In genomic region chr1:95096218-95096841, GRCh38 we compare ENCODE assay signal across 16 cellular contexts. TPM values are rescaled to one million over a fixed set of nuclear protein-coding genes. Genes with fewer than 3 reads are reported as not detected.
DNase-seq lines count a peak whose midpoint lies in the region; ATAC-seq, FAIRE-seq and TF ChIP-seq lines count a peak whose summit lies in the region.
"Had no signal": no experiment of that assay in that cellular context is flagged by ENCODE, and none has a peak within 500 bp of the region (broad histone marks: within the 10 kb centered on the region; RNA-seq: fewer than 3 reads in every experiment).

No MANE protein-coding gene starts in this region.

- peak; percentile 42 for FAIRE-seq in GM12892 (lab: Jason Lieb, UNC)

- peaks cover 0 to 7% (median 0%) of the 10 kb centered on the region in 45 donors for H3K27me3 ChIP-seq in dorsolateral prefrontal cortex
- H3K27me3 ChIP-seq in heart right ventricle: no peaks in the 10 kb centered on the region
- H3K27me3 ChIP-seq: BE2C, ovary had no signal

- H3K4me3 ChIP-seq in dorsolateral prefrontal cortex (no peak overlapping the region), heart right ventricle (no peak overlapping the region)
- H3K4me3 ChIP-seq: lower lobe of right lung, ovary had no signal

- H3K36me3 ChIP-seq in heart right ventricle: no peaks in the 10 kb centered on the region
- H3K36me3 ChIP-seq: BE2C, lower lobe of right lung, ovary had no signal

- TF ChIP-seq CTCF in dorsolateral prefrontal cortex (IDR thresholded peaks at IDR 0.05 in 54 of 56, conservative IDR thresholded peaks at IDR 0.05 in 2 of 56; ENCODE audit: low read depth in 1 of 56, partially characterized antibody in 56 of 56): no peak
- TF ChIP-seq CTCF in heart right ventricle (IDR thresholded peaks at IDR 0.05): no peak

- no peak for DNase-seq in GM12892 (ENCODE audit: insufficient read length)
- no peak for DNase-seq in epithelial cell of prostate (ENCODE audit: low read depth, low spot score)
- DNase-seq in dorsolateral prefrontal cortex: no peak
- no peak for DNase-seq in OCI-M2 (lab: John Stamatoyannopoulos, UW; ENCODE audit: unreplicated experiment)
- no peak for DNase-seq in activated CD4-positive, alpha-beta T cell treated with anti-CD3 and anti-CD28 coated beads, Interleukin-2, amount 50 U/mL, for 1 hour
- no peak for DNase-seq in heart right ventricle
- DNase-seq: activated naive CD4-positive, alpha-beta T cell treated with anti-CD3 and anti-CD28 coated beads, Interleukin-2, amount 50 U/mL, for 16 hours; BE2C; lower lobe of right lung; NCI-H526; ovary; SK-N-SH; stimulated activated CD4-positive, alpha-beta T cell treated with anti-CD3 and anti-CD28 coated beads, Interleukin-4, amount 100 ng/mL, for 1 hour had no signal

- H3K27ac ChIP-seq in epithelial cell of prostate: peak overlapping the region; percentile 45
- no peak overlapping the region for H3K27ac ChIP-seq in dorsolateral prefrontal cortex
- H3K27ac ChIP-seq in heart right ventricle: no peak overlapping the region
- H3K27ac ChIP-seq: lower lobe of right lung, ovary had no signal

- TF ChIP-seq POLR2A in GM12892 (IDR thresholded peaks at IDR 0.05; ENCODE audit: low read depth, low read length): no peak

- ATAC-seq in GM21447 (IDR thresholded peaks at IDR 0.05; ENCODE audit: unreplicated experiment) (peak; percentile 38), HG03342 (IDR thresholded peaks at IDR 0.05; ENCODE audit: unreplicated experiment) (peak; percentile 12), heart right ventricle (no peak)

- H3K9me3 ChIP-seq in heart right ventricle: no peaks in the 10 kb centered on the region
- H3K9me3 ChIP-seq: BE2C, lower lobe of right lung, ovary, SK-N-SH had no signal

- peaks cover 0 to 17% (median 0%) of the 10 kb centered on the region in 9 donors for H3K4me1 ChIP-seq in heart right ventricle
- H3K4me1 ChIP-seq: BE2C, lower lobe of right lung had no signal

- WGBS in heart right ventricle, 2 donors: 82 to 88% methylated on average over 6 of the region's 6 CpGs

- intact Hi-C loops in dorsolateral prefrontal cortex (cut with DNase I): no loop called here
- intact Hi-C loops in heart right ventricle (cut with DNase I): no loop called here

RNA-seq across cellular contexts. Expression of gene TLCD4, which starts 20.8 kb away (rescaled TPM):
- polyA plus RNA-seq in GM12892 (2012; ENCODE audit: missing spikeins): 0.06 TPM
- total RNA-seq in dorsolateral prefrontal cortex (100 to 1,000 TPM in 1 of 120 experiments, 10 to 100 TPM in 119; 30.3 to 104 (median 55.5) TPM), heart right ventricle (100 to 1,000 TPM in 1 of 10 donors, 10 to 100 TPM in 9; 42.7 to 100 (median 66.2) TPM)
- polyA plus RNA-seq in heart right ventricle: 1 to 10 TPM; 8.2 to 8.9 TPM
- total RNA-seq: glomerular endothelial cell had no signal

RNA-seq across cellular contexts. Expression of gene ALG14, which starts 23.6 kb away (rescaled TPM):
- polyA plus RNA-seq in GM12892 (2012; ENCODE audit: missing spikeins): 0.95 TPM
- total RNA-seq in dorsolateral prefrontal cortex (10 to 100 TPM in 30 of 120 experiments, 1 to 10 TPM in 90; 2.4 to 18.5 (median 8.3) TPM), heart right ventricle (1 to 10 TPM; 1.8 to 4.6 (median 3.5) TPM)
- 1 to 10 TPM; 1.1 to 2.1 TPM for polyA plus RNA-seq in heart right ventricle

Comparison
In these comparisons a context has a peak if more than half of its experiments do, and no peak if none do; other contexts are left out.
1. ATAC-seq: peak in GM21447 (single experiment) and HG03342 (single experiment); none in heart right ventricle (0 of 8).